Comparison of ENCODE assay signal across 15 cellular contexts in genomic region chr21:42782723-42783247, GRCh38.
DNase-seq lines count a peak whose midpoint lies in the region; ATAC-seq and TF ChIP-seq lines count a peak whose summit lies in the region.
"Had no signal": no experiment of that assay in that cellular context is flagged by ENCODE, and none has a peak within 500 bp of the region (broad histone marks: within the 10 kb centered on the region; RNA-seq: fewer than 3 reads in every experiment).

No MANE protein-coding gene starts in this region.

- TF ChIP-seq POLR2A in adrenal gland (IDR thresholded peaks at IDR 0.05) = no peak

- no peak overlapping the region for H3K4me3 ChIP-seq in adrenal gland
- H3K4me3 ChIP-seq: body of pancreas, lung, uterus had no signal

- 87 to 93% (median 90%) methylated on average over 10 of the region's 10 CpGs for WGBS in adrenal gland, 4 donors

- H3K4me3 Mint-ChIP-seq in stimulated activated naive CD8-positive, alpha-beta T cell treated with anti-CD3 and anti-CD28 coated beads, Interleukin-15, Interleukin-2, amounts not matched to agents 100 ng/mL and 50 ng/mL, for 24 hours = no peak overlapping the region
- H3K4me3 Mint-ChIP-seq in activated T-helper 17 cell treated with anti-CD3 and anti-CD28 coated beads, Interleukin-2, amount 50 U/mL, for 72 hours = peak overlapping the region; percentile 80
- H3K4me3 Mint-ChIP-seq in naive B cell = peak overlapping the region in 7 of 8 donors; percentile 32 to 93 (median 76)
- H3K4me3 Mint-ChIP-seq: activated T-helper 1 cell treated with anti-CD3 and anti-CD28 coated beads, Interleukin-12 subunit alpha, Interleukin-12 subunit beta, Interleukin-2, Interleukin-4 antibody, amounts not matched to agents 30 ng/mL and 10 ng/mL and 1 ng/mL, durations not matched to agents 14 hours and 24 hours and 36 hours had no signal

- no peak for TF ChIP-seq CTCF in adrenal gland (IDR thresholded peaks at IDR 0.05)

- H3K27ac Mint-ChIP-seq in stimulated activated naive CD8-positive, alpha-beta T cell treated with anti-CD3 and anti-CD28 coated beads, Interleukin-15, Interleukin-2, amounts not matched to agents 100 ng/mL and 50 ng/mL, for 24 hours = peak overlapping the region; percentile 52
- peak overlapping the region; percentile 96 for H3K27ac Mint-ChIP-seq in activated T-helper 17 cell treated with anti-CD3 and anti-CD28 coated beads, Interleukin-2, amount 50 U/mL, for 72 hours
- peak overlapping the region; percentile 58 to 99 (median 98) for H3K27ac Mint-ChIP-seq in naive B cell
- H3K27ac Mint-ChIP-seq: nephron progenitor cell had no signal

- no peak overlapping the region for H3K27ac ChIP-seq in adrenal gland
- H3K27ac ChIP-seq: uterus had no signal

- H3K27me3 ChIP-seq in adrenal gland = no peaks in the 10 kb centered on the region
- H3K27me3 ChIP-seq: body of pancreas had no signal

- no peak for ATAC-seq in stimulated activated naive CD8-positive, alpha-beta T cell treated with anti-CD3 and anti-CD28 coated beads, Interleukin-15, Interleukin-2, amounts not matched to agents 100 U/mL and 50 U/mL, for 24 hours
- ATAC-seq in activated T-helper 17 cell treated with anti-CD3 and anti-CD28 coated beads, Interleukin-2, amount 50 U/mL, for 72 hours (replicated peaks) = no peak
- ATAC-seq in naive B cell (ENCODE audit: low read depth in 2 of 2) = no peak
- no peak for ATAC-seq in HG02884 (IDR thresholded peaks at IDR 0.05; ENCODE audit: unreplicated experiment)
- no peak for ATAC-seq in HG03469 (IDR thresholded peaks at IDR 0.05; ENCODE audit: unreplicated experiment)
- no peak for ATAC-seq in GM19452 (IDR thresholded peaks at IDR 0.05; ENCODE audit: unreplicated experiment)
- ATAC-seq: body of pancreas had no signal

- peaks cover 3% of the 10 kb centered on the region for H3K27me3 Mint-ChIP-seq in stimulated activated naive CD8-positive, alpha-beta T cell treated with anti-CD3 and anti-CD28 coated beads, Interleukin-15, Interleukin-2, amounts not matched to agents 100 ng/mL and 50 ng/mL, for 24 hours
- H3K27me3 Mint-ChIP-seq in activated T-helper 17 cell treated with anti-CD3 and anti-CD28 coated beads, Interleukin-2, amount 50 U/mL, for 72 hours = no peaks in the 10 kb centered on the region
- H3K27me3 Mint-ChIP-seq in naive B cell = peaks cover 3 to 32% (median 32%) of the 10 kb centered on the region in 3 donors

- H3K9me3 ChIP-seq in adrenal gland (replicated peaks in 1 of 3) = no peaks in the 10 kb centered on the region
- H3K9me3 ChIP-seq: body of pancreas, uterus had no signal

- H3K9me3 Mint-ChIP-seq in stimulated activated naive CD8-positive, alpha-beta T cell treated with anti-CD3 and anti-CD28 coated beads, Interleukin-15, Interleukin-2, amounts not matched to agents 100 ng/mL and 50 ng/mL, for 24 hours = no peaks in the 10 kb centered on the region
- H3K9me3 Mint-ChIP-seq in activated T-helper 17 cell treated with anti-CD3 and anti-CD28 coated beads, Interleukin-2, amount 50 U/mL, for 72 hours = no peaks in the 10 kb centered on the region
- peaks cover 0 to 1% (median 0%) of the 10 kb centered on the region in 7 donors for H3K9me3 Mint-ChIP-seq in naive B cell

- no peaks in the 10 kb centered on the region for H3K36me3 Mint-ChIP-seq in stimulated activated naive CD8-positive, alpha-beta T cell treated with anti-CD3 and anti-CD28 coated beads, Interleukin-15, Interleukin-2, amounts not matched to agents 100 ng/mL and 50 ng/mL, for 24 hours (ENCODE audit: low read depth)
- H3K36me3 Mint-ChIP-seq in activated T-helper 17 cell treated with anti-CD3 and anti-CD28 coated beads, Interleukin-2, amount 50 U/mL, for 72 hours (ENCODE audit: low read depth) = no peaks in the 10 kb centered on the region
- H3K36me3 Mint-ChIP-seq in naive B cell = no peaks in the 10 kb centered on the region

- H3K4me1 ChIP-seq in adrenal gland (replicated peaks in 1 of 2) = peaks cover 4 to 12% of the 10 kb centered on the region in 2 donors
- H3K4me1 ChIP-seq: uterus had no signal

- peaks cover 39% of the 10 kb centered on the region for H3K4me1 Mint-ChIP-seq in stimulated activated naive CD8-positive, alpha-beta T cell treated with anti-CD3 and anti-CD28 coated beads, Interleukin-15, Interleukin-2, amounts not matched to agents 100 ng/mL and 50 ng/mL, for 24 hours (ENCODE audit: low read depth)
- H3K4me1 Mint-ChIP-seq in activated T-helper 17 cell treated with anti-CD3 and anti-CD28 coated beads, Interleukin-2, amount 50 U/mL, for 72 hours = peaks cover 7% of the 10 kb centered on the region
- H3K4me1 Mint-ChIP-seq in naive B cell = peaks cover 47 to 59% (median 51%) of the 10 kb centered on the region in 3 donors

- no peaks in the 10 kb centered on the region for H3K36me3 ChIP-seq in adrenal gland (replicated peaks in 1 of 2)
- H3K36me3 ChIP-seq: uterus had no signal

- intact Hi-C loops in adrenal gland (cut with DNase I) = loop anchor here in 1 of 2 donors (10.0 kb wide), 2 partner anchors 48 to 72 kb away; no protein-coding TSS in a partner anchor

- no peak for DNase-seq in stimulated activated naive CD8-positive, alpha-beta T cell treated with anti-CD3 and anti-CD28 coated beads, Interleukin-15, Interleukin-2, amounts not matched to agents 100 U/mL and 50 U/mL, for 24 hours
- DNase-seq in naive B cell = no peak
- no peak for DNase-seq in adrenal gland
- DNase-seq: activated CD4-positive, alpha-beta T cell treated with anti-CD3 and anti-CD28 coated beads for 4 hours; DMS153; nephron progenitor cell; uterus had no signal
